13 cellular contexts compared by ENCODE assay signal in the genomic region with DNA sequence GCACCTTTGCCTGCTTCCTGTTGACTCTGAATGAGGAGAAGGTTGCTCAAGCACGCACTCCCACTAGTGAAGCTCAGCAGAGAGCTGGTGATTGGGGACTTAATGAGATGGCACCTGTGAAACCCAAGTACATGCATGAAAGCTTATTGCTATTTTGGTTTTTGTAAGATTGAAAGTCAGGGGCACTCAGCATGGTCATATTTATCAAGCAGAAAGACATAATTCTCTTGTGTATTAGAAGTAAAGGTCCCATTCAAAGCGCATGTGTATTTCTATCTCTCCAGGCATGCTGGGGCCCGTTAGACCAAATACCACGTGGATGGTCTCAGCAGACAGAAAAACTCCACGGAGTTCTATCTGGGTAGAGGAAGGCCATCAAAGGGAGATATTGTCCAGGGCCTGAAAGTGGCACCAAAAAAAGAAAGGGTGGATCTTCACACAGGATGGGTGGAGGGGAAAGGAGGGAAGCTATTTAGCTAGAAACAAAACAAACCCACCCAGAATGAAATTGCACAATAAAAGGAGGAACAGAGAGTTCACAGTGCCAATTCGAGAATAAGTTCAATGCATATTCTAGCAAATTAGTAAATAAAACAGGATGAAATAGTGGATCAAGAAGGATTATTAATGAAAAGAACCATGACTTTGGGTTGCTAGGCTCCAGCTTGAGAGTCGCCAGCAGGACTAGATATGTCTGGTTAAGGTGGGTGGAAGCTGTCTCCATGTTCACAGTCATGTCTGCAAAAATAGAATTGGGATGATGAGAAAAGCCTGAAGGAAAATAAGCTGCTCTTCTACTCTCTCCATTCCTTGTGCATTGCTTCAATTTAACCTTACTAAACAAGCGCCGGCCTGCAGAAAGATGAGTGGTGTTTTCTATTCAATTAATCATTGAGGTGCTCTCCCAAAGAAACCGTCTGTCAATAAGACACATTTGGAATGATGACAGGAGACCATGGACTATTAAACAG.
A peak's percentile ranks its signal among the peaks of the same experiment; 100 is the strongest.
DNase-seq lines count a peak whose midpoint lies in the region; ATAC-seq, FAIRE-seq and TF ChIP-seq lines count a peak whose summit lies in the region.
"Had no signal": no experiment of that assay in that cellular context is flagged by ENCODE, and none has a peak within 500 bp of the region (broad histone marks: within the 10 kb centered on the region; RNA-seq: fewer than 3 reads in every experiment).

No MANE protein-coding gene starts in this region.

- H3K79me2 ChIP-seq in OCI-LY3 (ENCODE audit: low read length), result no peaks in the 10 kb centered on the region
- H3K79me2 ChIP-seq in HepG2 (ENCODE audit: insufficient read depth, low read length), result no peaks in the 10 kb centered on the region
- H3K79me2 ChIP-seq in MM.1S (ENCODE audit: low read length), result no peaks in the 10 kb centered on the region

- TF ChIP-seq CTCF in GM06990 (IDR thresholded peaks at IDR 0.05; ENCODE audit: insufficient read depth, low read length, poor library complexity, severe bottlenecking) (no peak), OCI-LY3 (IDR thresholded peaks at IDR 0.05; ENCODE audit: low read depth, low read length) (no peak), HepG2 (CRISPR knock-in tag; IDR thresholded peaks at IDR 0.05) (no peak), pancreas (IDR thresholded peaks at IDR 0.05) (no peak), MM.1S (IDR thresholded peaks at IDR 0.05; ENCODE audit: low read length) (no peak)

- TF ChIP-seq POLR2A in HepG2 (IDR thresholded peaks at IDR 0.05; ENCODE audit: insufficient read depth in 1 of 2, low read depth in 2 of 2, low read length in 2 of 2), result no peak

- peak overlapping the region; percentile 63 for H3K4me2 ChIP-seq in OCI-LY3 (ENCODE audit: low read length)
- no peak overlapping the region for H3K4me2 ChIP-seq in HepG2 (ENCODE audit: low read depth, low read length)
- H3K4me2 ChIP-seq in MM.1S (ENCODE audit: low read depth, low read length), result no peak overlapping the region

- 11% methylated on average over 10 of the region's 10 CpGs for WGBS in HepG2 (ENCODE audit: low lambda C conversion rate)
- WGBS in pancreas, 2 donors, result 75 to 80% methylated on average over 10 of the region's 10 CpGs

- CTCF ChIA-PET in HepG2 (lab: Yijun Ruan, JAX; ENCODE audit: low intra/inter-chr PET ratio, low total read pairs), result no interaction called here

- DNase-seq in GM06990 (ENCODE audit: extremely low read depth, insufficient read length), result peak; percentile 47
- DNase-seq in HepG2 (ENCODE audit: low spot score), result no peak
- no peak for DNase-seq in amniotic stem cell (lab: John Stamatoyannopoulos, UW)
- DNase-seq in pancreas, result no peak
- DNase-seq in MM.1S, result no peak
- DNase-seq: NCI-H1105, SHP77 treated with DMSO at 0.1 percent for 48 hours had no signal

- no peak for TF ChIP-seq EP300 in HepG2 (IDR thresholded peaks at IDR 0.05; ENCODE audit: low read depth in 2 of 2, low read length in 2 of 2)
- no peak for TF ChIP-seq EP300 in HepG2 (CRISPR knock-in tag; IDR thresholded peaks at IDR 0.05; ENCODE audit: borderline replicate concordance)

- intact Hi-C loops in HepG2 (cut with micrococcal nuclease; ENCODE audit: unreplicated experiment), result no loop called here
- intact Hi-C loops in pancreas (cut with DNase I), result no loop called here

- no peaks in the 10 kb centered on the region for H3F3A ChIP-seq in MM.1S (ENCODE audit: insufficient read depth, low read length)

- H3K4me3 ChIP-seq in GM06990 (replicated peaks; ENCODE audit: low read depth, low read length), result no peak overlapping the region
- H3K4me3 ChIP-seq in OCI-LY3 (ENCODE audit: low read length), result peak overlapping the region; percentile 34
- no peak overlapping the region for H3K4me3 ChIP-seq in HepG2 (replicated peaks in 1 of 3; ENCODE audit: insufficient read depth in 1 of 3, low read depth in 2 of 3, low read length in 3 of 3)
- no peak overlapping the region for H3K4me3 ChIP-seq in pancreas
- H3K4me3 ChIP-seq in MM.1S (ENCODE audit: low read length), result no peak overlapping the region
- H3K4me3 ChIP-seq: coronary artery had no signal

- no peak overlapping the region for H3K9ac ChIP-seq in OCI-LY3 (ENCODE audit: low read length)
- H3K9ac ChIP-seq in HepG2 (ENCODE audit: insufficient read depth, low read depth, low read length), result no peak overlapping the region
- no peak overlapping the region for H3K9ac ChIP-seq in MM.1S (ENCODE audit: low read length)

- H2AFZ ChIP-seq in OCI-LY3 (ENCODE audit: low read depth, low read length) (peak overlapping the region; percentile 80), HepG2 (ENCODE audit: low read length) (no peak overlapping the region), MM.1S (ENCODE audit: low read length) (no peak overlapping the region)

- FAIRE-seq in HepG2 (lab: Jason Lieb, UNC) (no peak), pancreas (lab: Jason Lieb, UNC) (no peak)

- TF ChIP-seq RAD21 in HepG2 (CRISPR knock-in tag; IDR thresholded peaks at IDR 0.05), result no peak

- H3K9me2 ChIP-seq in MM.1S (replicated peaks; ENCODE audit: insufficient read depth, low read length), result no peaks in the 10 kb centered on the region

- H3K4me1 ChIP-seq in OCI-LY3 (ENCODE audit: low read length), result peaks cover 16% of the 10 kb centered on the region
- H3K4me1 ChIP-seq in HepG2 (ENCODE audit: insufficient read depth, low read length), result no peaks in the 10 kb centered on the region
- no peaks in the 10 kb centered on the region for H3K4me1 ChIP-seq in pancreas
- no peaks in the 10 kb centered on the region for H3K4me1 ChIP-seq in MM.1S (ENCODE audit: low read length)

- in situ Hi-C loops in HepG2 (cut with HindIII; ENCODE audit: extremely low pct_ligation_motif_present, low pct_unique_long_range_greater_than_20kb), result no loop called here

- BruUV-seq in HepG2 (replicated peaks; lab: Mats Ljungman, UMichigan), result no TSS peak

- H3K9me3 ChIP-seq in OCI-LY3 (ENCODE audit: insufficient read depth, low read length) (no peaks in the 10 kb centered on the region), HepG2 (ENCODE audit: low read length) (no peaks in the 10 kb centered on the region), pancreas (no peaks in the 10 kb centered on the region), MM.1S (replicated peaks; ENCODE audit: insufficient read depth, low read length) (no peaks in the 10 kb centered on the region)

- no peaks in the 10 kb centered on the region for H4K20me1 ChIP-seq in OCI-LY3 (ENCODE audit: insufficient read depth, low read length)
- H4K20me1 ChIP-seq in HepG2 (ENCODE audit: insufficient read depth, low read length), result no peaks in the 10 kb centered on the region
- no peaks in the 10 kb centered on the region for H4K20me1 ChIP-seq in MM.1S (ENCODE audit: insufficient read depth, low read length)

- H3K27ac ChIP-seq in OCI-LY3 (ENCODE audit: low read length) (peak overlapping the region; percentile 37; the same call in 1 of the 2 replicates), HepG2 (ENCODE audit: extremely low read length, insufficient read depth, low read length) (no peak overlapping the region), pancreas (no peak overlapping the region), MM.1S (ENCODE audit: low read length) (no peak overlapping the region)

- no peaks in the 10 kb centered on the region for H3K27me3 ChIP-seq in GM06990 (replicated peaks; ENCODE audit: control insufficient read depth, insufficient read depth, low read length)
- H3K27me3 ChIP-seq in OCI-LY3 (ENCODE audit: low read depth, low read length), result no peaks in the 10 kb centered on the region
- H3K27me3 ChIP-seq in HepG2 (ENCODE audit: control insufficient read depth in 1 of 2, insufficient read depth in 2 of 2, low read length in 2 of 2), result peaks cover 0 to 4% of the 10 kb centered on the region in 2 experiments; a peak in 2 of 5 replicates
- H3K27me3 ChIP-seq in pancreas, result no peaks in the 10 kb centered on the region
- no peaks in the 10 kb centered on the region for H3K27me3 ChIP-seq in MM.1S (replicated peaks; ENCODE audit: insufficient read depth, low read length)

- H3K36me3 ChIP-seq in GM06990 (ENCODE audit: control insufficient read depth, insufficient read depth, low read length) (no peaks in the 10 kb centered on the region), OCI-LY3 (replicated peaks; ENCODE audit: low read depth, low read length) (no peaks in the 10 kb centered on the region), HepG2 (replicated peaks in 1 of 2; ENCODE audit: control insufficient read depth in 1 of 2, insufficient read depth in 2 of 2, low read length in 2 of 2) (no peaks in the 10 kb centered on the region), pancreas (no peaks in the 10 kb centered on the region), MM.1S (replicated peaks; ENCODE audit: insufficient read depth, low read length) (no peaks in the 10 kb centered on the region)

- POLR2A ChIA-PET in HepG2 (lab: Yijun Ruan, JAX), result no interaction called here

- ATAC-seq in HG02642 (IDR thresholded peaks at IDR 0.05; ENCODE audit: poor library complexity, unreplicated experiment) (peak; percentile 63), HepG2 (no peak), GM18909 (IDR thresholded peaks at IDR 0.05; ENCODE audit: poor library complexity, unreplicated experiment) (no peak), pancreas (no peak)
- ATAC-seq: stimulated activated effector memory CD8-positive, alpha-beta T cell treated with anti-CD3 and anti-CD28 coated beads, Interleukin-12 subunit alpha, Interleukin-12 subunit beta, amount 100 ng/mL, for 72 hours; WTC11 had no signal

TF ChIP-seq in HepG2, 621 proteins besides CTCF, POLR2A, EP300 and RAD21:
- TF ChIP-seq, protein P1, sequence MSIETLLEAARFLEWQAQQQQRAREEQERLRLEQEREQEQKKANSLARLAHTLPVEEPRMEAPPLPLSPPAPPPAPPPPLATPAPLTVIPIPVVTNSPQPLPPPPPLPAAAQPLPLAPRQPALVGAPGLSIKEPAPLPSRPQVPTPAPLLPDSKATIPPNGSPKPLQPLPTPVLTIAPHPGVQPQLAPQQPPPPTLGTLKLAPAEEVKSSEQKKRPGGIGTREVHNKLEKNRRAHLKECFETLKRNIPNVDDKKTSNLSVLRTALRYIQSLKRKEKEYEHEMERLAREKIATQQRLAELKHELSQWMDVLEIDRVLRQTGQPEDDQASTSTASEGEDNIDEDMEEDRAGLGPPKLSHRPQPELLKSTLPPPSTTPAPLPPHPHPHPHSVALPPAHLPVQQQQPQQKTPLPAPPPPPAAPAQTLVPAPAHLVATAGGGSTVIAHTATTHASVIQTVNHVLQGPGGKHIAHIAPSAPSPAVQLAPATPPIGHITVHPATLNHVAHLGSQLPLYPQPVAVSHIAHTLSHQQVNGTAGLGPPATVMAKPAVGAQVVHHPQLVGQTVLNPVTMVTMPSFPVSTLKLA (IDR thresholded peaks at IDR 0.05), result peak; percentile 83
- TF ChIP-seq ZNF180 (CRISPR knock-in tag; IDR thresholded peaks at IDR 0.05; ENCODE audit: borderline replicate concordance, low read depth), result no peak
